17 cellular contexts compared by ENCODE assay signal in genomic region chr17:81428521-81428920, GRCh38. TPM values are rescaled to one million over a fixed set of nuclear protein-coding genes. Genes with fewer than 3 reads are reported as not detected.
DNase-seq lines count a peak whose midpoint lies in the region; ATAC-seq and TF ChIP-seq lines count a peak whose summit lies in the region.
"Had no signal": no experiment of that assay in that cellular context is flagged by ENCODE, and none has a peak within 500 bp of the region (broad histone marks: within the 10 kb centered on the region; RNA-seq: fewer than 3 reads in every experiment).

No MANE protein-coding gene starts in this region.

- H3K4me3 ChIP-seq in BLaER1, result peak overlapping the region; percentile 70
- no peak overlapping the region for H3K4me3 ChIP-seq in gastrocnemius medialis
- H3K4me3 ChIP-seq in Caco-2 (ENCODE audit: low read depth, low read length), result no peak overlapping the region
- H3K4me3 ChIP-seq: Peyer's patch, transverse colon had no signal

- ATAC-seq in central memory CD8-positive, alpha-beta T cell (replicated peaks; ENCODE audit: extremely low read depth, poor library complexity, severe bottlenecking), result peak; percentile 24
- ATAC-seq in gastrocnemius medialis, result no peak
- ATAC-seq in HG03520 (IDR thresholded peaks at IDR 0.05; ENCODE audit: unreplicated experiment), result no peak
- ATAC-seq: natural killer cell treated with Interleukin-12 subunit alpha and Interleukin-12 subunit beta and Interleukin-15 and Interleukin-18, amount 100 ng/mL, for 72 hours had no signal

- H3K9ac ChIP-seq in BLaER1, result peak overlapping the region; percentile 87

- H3K36me3 ChIP-seq in BLaER1, result peaks cover 25% of the 10 kb centered on the region
- no peaks in the 10 kb centered on the region for H3K36me3 ChIP-seq in gastrocnemius medialis
- H3K36me3 ChIP-seq in Caco-2 (ENCODE audit: control insufficient read depth, insufficient read depth, low read length), result no peaks in the 10 kb centered on the region
- H3K36me3 ChIP-seq: Peyer's patch, transverse colon had no signal

- CTCF ChIA-PET in GM10248 (lab: Yijun Ruan, JAX), result interaction anchor here (1.4 to 2.8 kb wide), 2 partner anchors 12 to 56 kb away, joined by 3 to 6 read pairs; no protein-coding TSS in a partner anchor
- CTCF ChIA-PET in Caco-2 (lab: Charles Lee), result no interaction called here

- H3K4me1 Mint-ChIP-seq in central memory CD8-positive, alpha-beta T cell, result no peaks in the 10 kb centered on the region
- H3K4me1 Mint-ChIP-seq in Caco-2 (ENCODE audit: low read depth, unreplicated experiment), result no peaks in the 10 kb centered on the region
- H3K4me1 Mint-ChIP-seq: activated CD4-positive, alpha-beta T cell treated with anti-CD3 and anti-CD28 coated beads, Interleukin-2, amount 10 ng/mL, durations not matched to agents 7 days and 5 days had no signal

- TF ChIP-seq CTCF in gastrocnemius medialis (IDR thresholded peaks at IDR 0.05 in 4 of 5, conservative IDR thresholded peaks at IDR 0.05 in 1 of 5), result no peak
- TF ChIP-seq CTCF in GM10248 (IDR thresholded peaks at IDR 0.05; ENCODE audit: control extremely low read depth, extremely low read depth, low read depth, missing control alignments), result no peak
- TF ChIP-seq CTCF in Caco-2 (IDR thresholded peaks at IDR 0.05; ENCODE audit: insufficient read depth in 1 of 2, low read depth in 1 of 2, low read length in 1 of 2, severe bottlenecking in 1 of 2, unreplicated experiment in 1 of 2), result no peak

- H3K27me3 ChIP-seq in BLaER1 (no peaks in the 10 kb centered on the region), gastrocnemius medialis (no peaks in the 10 kb centered on the region), Caco-2 (replicated peaks; ENCODE audit: control insufficient read depth, insufficient read depth, low read length) (no peaks in the 10 kb centered on the region)
- H3K27me3 ChIP-seq: Peyer's patch had no signal

- peaks cover 53% of the 10 kb centered on the region for H4K20me1 ChIP-seq in BLaER1

- H3K4me1 ChIP-seq in BLaER1, result peaks cover 59% of the 10 kb centered on the region
- H3K4me1 ChIP-seq in gastrocnemius medialis, result peaks cover 42 to 44% of the 10 kb centered on the region in 2 donors
- no peaks in the 10 kb centered on the region for H3K4me1 ChIP-seq in Caco-2

- peak overlapping the region; percentile 97 for H3K4me2 ChIP-seq in BLaER1

- H3K27me3 Mint-ChIP-seq in central memory CD8-positive, alpha-beta T cell, result peaks cover 11% of the 10 kb centered on the region
- no peaks in the 10 kb centered on the region for H3K27me3 Mint-ChIP-seq in Caco-2 (ENCODE audit: insufficient read depth, unreplicated experiment)
- H3K27me3 Mint-ChIP-seq: progenitor cell of endocrine pancreas had no signal

- peak overlapping the region; percentile 98 for H3K27ac ChIP-seq in BLaER1
- H3K27ac ChIP-seq in gastrocnemius medialis, result peak overlapping the region; percentile 75 to 94 (median 85)

- no peak overlapping the region for H3K4me3 Mint-ChIP-seq in central memory CD8-positive, alpha-beta T cell
- no peak overlapping the region for H3K4me3 Mint-ChIP-seq in Caco-2 (ENCODE audit: unreplicated experiment)
- H3K4me3 Mint-ChIP-seq: activated CD4-positive, alpha-beta T cell treated with anti-CD3 and anti-CD28 coated beads, Interleukin-2, amount 10 ng/mL, durations not matched to agents 7 days and 5 days; natural killer cell treated with Interleukin-12 subunit alpha and Interleukin-12 subunit beta and Interleukin-15 and Interleukin-18, amount 100 ng/mL, for 72 hours had no signal

- intact Hi-C loops in gastrocnemius medialis (cut with DNase I; ENCODE audit: low total_unique reads) (loop anchor here (2.0 kb wide), 3 partner anchors 28 to 136 kb away; no protein-coding TSS in a partner anchor), Caco-2 (cut with micrococcal nuclease; ENCODE audit: unreplicated experiment) (no loop called here)

- BruUV-seq in Caco-2 (replicated peaks; lab: Mats Ljungman, UMichigan), result no TSS peak

- H3K27ac Mint-ChIP-seq in central memory CD8-positive, alpha-beta T cell (ENCODE audit: low read depth), result no peak overlapping the region
- H3K27ac Mint-ChIP-seq in Caco-2 (ENCODE audit: unreplicated experiment), result no peak overlapping the region
- H3K27ac Mint-ChIP-seq: natural killer cell treated with Interleukin-12 subunit alpha and Interleukin-12 subunit beta and Interleukin-15 and Interleukin-18, amount 100 ng/mL, for 72 hours; progenitor cell of endocrine pancreas had no signal

- POLR2A ChIA-PET in GM10248 (lab: Yijun Ruan, JAX), result no interaction called here
- POLR2A ChIA-PET in Caco-2 (lab: Charles Lee), result no interaction called here

- no peaks in the 10 kb centered on the region for H3K9me3 Mint-ChIP-seq in central memory CD8-positive, alpha-beta T cell
- no peaks in the 10 kb centered on the region for H3K9me3 Mint-ChIP-seq in Caco-2 (ENCODE audit: unreplicated experiment)
- H3K9me3 Mint-ChIP-seq: activated CD4-positive, alpha-beta T cell treated with anti-CD3 and anti-CD28 coated beads, Interleukin-2, amount 10 ng/mL, durations not matched to agents 7 days and 5 days; natural killer cell treated with Interleukin-12 subunit alpha and Interleukin-12 subunit beta and Interleukin-15 and Interleukin-18, amount 100 ng/mL, for 72 hours had no signal

- H3K36me3 Mint-ChIP-seq in central memory CD8-positive, alpha-beta T cell (ENCODE audit: insufficient read depth), result peaks cover 7% of the 10 kb centered on the region
- H3K36me3 Mint-ChIP-seq in Caco-2 (ENCODE audit: insufficient read depth, unreplicated experiment), result no peaks in the 10 kb centered on the region
- H3K36me3 Mint-ChIP-seq: natural killer cell treated with Interleukin-12 subunit alpha and Interleukin-12 subunit beta and Interleukin-15 and Interleukin-18, amount 100 ng/mL, for 72 hours had no signal

- in situ Hi-C loops in gastrocnemius medialis (cut with MboI; ENCODE audit: low sequenced_read_pairs in 4 of 4), result no loop called here

- H3K9me3 ChIP-seq in BLaER1 (peaks cover 24% of the 10 kb centered on the region; the same call in 1 of the 2 replicates), gastrocnemius medialis (no peaks in the 10 kb centered on the region), Caco-2 (no peaks in the 10 kb centered on the region)
- H3K9me3 ChIP-seq: Peyer's patch, transverse colon had no signal

- DNase-seq in NCI-H69 (lab: John Stamatoyannopoulos, UW) (peak; percentile 64), gastrocnemius medialis (no peak), NCI-H146 (lab: John Stamatoyannopoulos, UW) (no peak), GM10248 (ENCODE audit: extremely low spot score) (no peak), Caco-2 (no peak)
- no peak for DNase-seq in central memory CD8-positive, alpha-beta T cell (ENCODE audit: low spot score in 2 of 2)
- DNase-seq: activated CD4-positive, alpha-beta T cell treated with anti-CD3 and anti-CD28 coated beads, Interleukin-2, amount 10 ng/mL, durations not matched to agents 7 days and 5 days; Karpas-422; mesendoderm; NCI-H1417 treated with DMSO at 0.1 percent for 48 hours; Peyer's patch; stimulated activated CD8-positive, alpha-beta memory T cell treated with anti-CD3 and anti-CD28 coated beads, Interleukin-4, amount 100 ng/mL, for 48 hours had no signal

- TF ChIP-seq POLR2A in gastrocnemius medialis (IDR thresholded peaks at IDR 0.05), result no peak

RNA-seq across cellular contexts. Expression of gene BAHCC1, which starts 33.3 kb away (rescaled TPM):
- total RNA-seq in gastrocnemius medialis (1 to 10 TPM; 2.5 to 8.4 (median 5.8) TPM), Caco-2 (2022) (10.2 and 15.5 TPM in 2 replicates)
- total RNA-seq: activated CD4-positive, alpha-beta T cell treated with anti-CD3 and anti-CD28 coated beads, Interleukin-2, amount 10 ng/mL, durations not matched to agents 7 days and 5 days had no signal
